8 cellular contexts compared by ENCODE assay signal in the genomic region with DNA sequence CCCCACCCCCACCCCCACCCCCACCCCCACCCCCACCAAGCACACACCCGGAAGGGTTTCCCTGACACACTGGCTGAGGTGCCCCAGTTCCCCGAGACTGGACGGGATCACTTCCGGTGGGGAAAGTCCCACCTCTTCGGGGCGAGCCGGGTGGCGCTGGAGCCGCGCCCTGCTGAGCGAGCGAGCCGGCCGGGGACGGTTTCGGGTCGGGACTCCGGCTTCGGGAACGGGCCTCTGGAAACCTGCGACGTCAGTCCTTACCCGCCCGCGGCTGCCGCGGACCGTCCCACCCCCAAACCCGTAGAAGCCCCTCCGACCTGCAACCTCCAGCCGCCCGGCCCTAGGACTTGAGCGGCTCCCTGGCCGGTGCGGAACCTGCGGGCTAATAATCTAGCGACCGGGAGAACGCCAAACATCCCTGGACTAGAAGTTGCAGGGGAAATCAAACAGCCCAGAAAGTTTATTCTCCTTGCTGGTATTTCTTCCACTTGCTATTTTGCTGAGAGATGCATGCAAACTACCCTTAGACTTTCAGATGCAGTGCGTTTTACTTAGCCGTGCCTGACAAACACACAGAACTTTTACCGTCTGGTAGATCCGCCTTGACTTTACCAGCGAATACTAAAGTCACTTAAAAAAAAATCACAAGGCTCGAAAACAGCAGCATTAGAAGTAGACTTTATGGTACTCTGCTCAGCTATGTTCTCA. TPM values are rescaled to one million over a fixed set of nuclear protein-coding genes. Genes with fewer than 3 reads are reported as not detected.
DNase-seq lines count a peak whose midpoint lies in the region; ATAC-seq and TF ChIP-seq lines count a peak whose summit lies in the region.

No MANE protein-coding gene starts in this region.

- CTCF ChIA-PET in naive thymus-derived CD4-positive, alpha-beta T cell (lab: Charles Lee), result interaction anchor here (0.6 to 2.5 kb wide), 5 partner anchors 175 to 389 kb away, joined by 3 to 19 read pairs (median 3); no protein-coding TSS in a partner anchor

- peaks cover 9 to 21% of the 10 kb centered on the region in 2 donors for H3K4me1 ChIP-seq in naive thymus-derived CD4-positive, alpha-beta T cell (ENCODE audit: control insufficient read depth in 2 of 2, insufficient read depth in 2 of 2, low read length in 2 of 2)

- peaks cover 27% of the 10 kb centered on the region for H3K4me1 Mint-ChIP-seq in activated T-cell treated with anti-CD3 and anti-CD28 coated beads, Interleukin-2, amount 50 U/mL, for 4 hours (ENCODE audit: low read depth)
- H3K4me1 Mint-ChIP-seq in naive thymus-derived CD4-positive, alpha-beta T cell, result peaks cover 4 to 44% (median 30%) of the 10 kb centered on the region in 7 donors
- H3K4me1 Mint-ChIP-seq in stimulated activated memory B cell treated with anti-CD40 and anti-IgM and Interleukin-4, amounts not matched to agents 10 μg/mL and 1 μg/mL and 100 μg/mL, for 72 hours, result peaks cover 20% of the 10 kb centered on the region

- peak; percentile 72 for DNase-seq in DMS153 treated with DMSO at 0.1 percent for 48 hours (lab: John Stamatoyannopoulos, UW; ENCODE audit: unreplicated experiment)
- DNase-seq in activated T-cell treated with anti-CD3 and anti-CD28 coated beads, Interleukin-2, amount 50 U/mL, for 4 hours, result peak; percentile 70
- peak; percentile 84 for DNase-seq in fibroblast of gingiva (ENCODE audit: low read depth)
- DNase-seq in naive thymus-derived CD4-positive, alpha-beta T cell, result peak; percentile 53 to 82 (median 77)

- intact Hi-C loops in naive thymus-derived CD4-positive, alpha-beta T cell (cut with micrococcal nuclease), result loop anchor here (1.0 to 5.0 kb wide), 7 partner anchors 41 to 1951 kb away; a partner anchor contains a TSS

- peak overlapping the region; percentile 87 to 97 (median 94) for H3K27ac Mint-ChIP-seq in naive thymus-derived CD4-positive, alpha-beta T cell
- H3K27ac Mint-ChIP-seq in stimulated activated memory B cell treated with anti-CD40 and anti-IgM and Interleukin-4, amounts not matched to agents 10 μg/mL and 1 μg/mL and 100 μg/mL, for 72 hours, result peak overlapping the region; percentile 92

- no peaks in the 10 kb centered on the region for H3K27me3 ChIP-seq in naive thymus-derived CD4-positive, alpha-beta T cell (ENCODE audit: control insufficient read depth in 2 of 2, insufficient read depth in 2 of 2, low read length in 2 of 2)

- POLR2A ChIA-PET in naive thymus-derived CD4-positive, alpha-beta T cell (lab: Charles Lee), result interaction anchor here (1.1 to 1.8 kb wide), 4 partner anchors 10 to 273 kb away, joined by 3 to 7 read pairs (median 4); no protein-coding TSS in a partner anchor

- peaks cover 5% of the 10 kb centered on the region for H3K36me3 Mint-ChIP-seq in activated T-cell treated with anti-CD3 and anti-CD28 coated beads, Interleukin-2, amount 50 U/mL, for 4 hours (ENCODE audit: insufficient read depth)
- H3K36me3 Mint-ChIP-seq in naive thymus-derived CD4-positive, alpha-beta T cell, result peaks cover 0 to 8% (median 0%) of the 10 kb centered on the region in 5 donors
- no peaks in the 10 kb centered on the region for H3K36me3 Mint-ChIP-seq in stimulated activated memory B cell treated with anti-CD40 and anti-IgM and Interleukin-4, amounts not matched to agents 10 μg/mL and 1 μg/mL and 100 μg/mL, for 72 hours

- no peaks in the 10 kb centered on the region for H3K27me3 Mint-ChIP-seq in activated T-cell treated with anti-CD3 and anti-CD28 coated beads, Interleukin-2, amount 50 U/mL, for 4 hours (ENCODE audit: low read depth)
- H3K27me3 Mint-ChIP-seq in naive thymus-derived CD4-positive, alpha-beta T cell, result no peaks in the 10 kb centered on the region
- H3K27me3 Mint-ChIP-seq in stimulated activated memory B cell treated with anti-CD40 and anti-IgM and Interleukin-4, amounts not matched to agents 10 μg/mL and 1 μg/mL and 100 μg/mL, for 72 hours, result no peaks in the 10 kb centered on the region

- no peaks in the 10 kb centered on the region for H3K9me3 ChIP-seq in naive thymus-derived CD4-positive, alpha-beta T cell (ENCODE audit: control insufficient read depth in 2 of 3, low read length in 3 of 3)

- peak overlapping the region; percentile 94 for H3K27ac ChIP-seq in naive thymus-derived CD4-positive, alpha-beta T cell (ENCODE audit: low read depth, low read length)

- peak overlapping the region; percentile 90 for H3K4me3 Mint-ChIP-seq in activated T-cell treated with anti-CD3 and anti-CD28 coated beads, Interleukin-2, amount 50 U/mL, for 4 hours
- H3K4me3 Mint-ChIP-seq in naive thymus-derived CD4-positive, alpha-beta T cell, result peak overlapping the region; percentile 79 to 96 (median 88)
- H3K4me3 Mint-ChIP-seq in stimulated activated memory B cell treated with anti-CD40 and anti-IgM and Interleukin-4, amounts not matched to agents 10 μg/mL and 1 μg/mL and 100 μg/mL, for 72 hours, result peak overlapping the region; percentile 86

- H3K4me3 ChIP-seq in naive thymus-derived CD4-positive, alpha-beta T cell (ENCODE audit: low read length), result peak overlapping the region; percentile 51

- ATAC-seq in GM21619 (IDR thresholded peaks at IDR 0.05; ENCODE audit: unreplicated experiment), result peak; percentile 45
- ATAC-seq in activated T-cell treated with anti-CD3 and anti-CD28 coated beads, Interleukin-2, amount 50 U/mL, for 4 hours, result peak; percentile 62 to 67
- ATAC-seq in naive thymus-derived CD4-positive, alpha-beta T cell, result peak; percentile 77
- ATAC-seq in stimulated activated memory B cell treated with anti-CD40 and anti-IgM and Interleukin-4, amounts not matched to agents 10 μg/mL and 1 μg/mL and 100 μg/mL, for 72 hours, result peak; percentile 80

- no peaks in the 10 kb centered on the region for H3K9me3 Mint-ChIP-seq in activated T-cell treated with anti-CD3 and anti-CD28 coated beads, Interleukin-2, amount 50 U/mL, for 4 hours
- no peaks in the 10 kb centered on the region for H3K9me3 Mint-ChIP-seq in naive thymus-derived CD4-positive, alpha-beta T cell
- no peaks in the 10 kb centered on the region for H3K9me3 Mint-ChIP-seq in stimulated activated memory B cell treated with anti-CD40 and anti-IgM and Interleukin-4, amounts not matched to agents 10 μg/mL and 1 μg/mL and 100 μg/mL, for 72 hours

- peaks cover 0 to 6% (median 3%) of the 10 kb centered on the region in 3 experiments for H3K36me3 ChIP-seq in naive thymus-derived CD4-positive, alpha-beta T cell (ENCODE audit: control insufficient read depth in 2 of 3, insufficient read depth in 3 of 3, low read length in 3 of 3)

- TF ChIP-seq EP300 in Ishikawa (IDR thresholded peaks at IDR 0.05; ENCODE audit: borderline replicate concordance), result no peak

- no peak for TF ChIP-seq RAD21 in Ishikawa (IDR thresholded peaks at IDR 0.05; ENCODE audit: low read depth)

TF ChIP-seq in Ishikawa, 13 proteins besides CTCF, POLR2A, EP300 and RAD21:
- no peak for TF ChIP-seq CREB1 (IDR thresholded peaks at IDR 0.05; ENCODE audit: low read depth)
- TF ChIP-seq TEAD4 (IDR thresholded peaks at IDR 0.05), result no peak
- no peak for TF ChIP-seq EGR1 (IDR thresholded peaks at IDR 0.05)
- TF ChIP-seq ZBTB7A (IDR thresholded peaks at IDR 0.05; ENCODE audit: low read depth), result no peak
- no peak for TF ChIP-seq NFIC (IDR thresholded peaks at IDR 0.05)
- TF ChIP-seq TCF12 (IDR thresholded peaks at IDR 0.05; ENCODE audit: low read depth), result peak; percentile 49
- TF ChIP-seq, protein P1, sequence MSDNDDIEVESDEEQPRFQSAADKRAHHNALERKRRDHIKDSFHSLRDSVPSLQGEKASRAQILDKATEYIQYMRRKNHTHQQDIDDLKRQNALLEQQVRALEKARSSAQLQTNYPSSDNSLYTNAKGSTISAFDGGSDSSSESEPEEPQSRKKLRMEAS (IDR thresholded peaks at IDR 0.05), result no peak
- TF ChIP-seq TAF1 (IDR thresholded peaks at IDR 0.05; ENCODE audit: low read depth), result peak; percentile 52; the same call in 1 of the 2 replicates
- TF ChIP-seq, protein P2, sequence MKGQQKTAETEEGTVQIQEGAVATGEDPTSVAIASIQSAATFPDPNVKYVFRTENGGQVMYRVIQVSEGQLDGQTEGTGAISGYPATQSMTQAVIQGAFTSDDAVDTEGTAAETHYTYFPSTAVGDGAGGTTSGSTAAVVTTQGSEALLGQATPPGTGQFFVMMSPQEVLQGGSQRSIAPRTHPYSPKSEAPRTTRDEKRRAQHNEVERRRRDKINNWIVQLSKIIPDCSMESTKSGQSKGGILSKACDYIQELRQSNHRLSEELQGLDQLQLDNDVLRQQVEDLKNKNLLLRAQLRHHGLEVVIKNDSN (IDR thresholded peaks at IDR 0.05), result no peak
- no peak for TF ChIP-seq YY1 (IDR thresholded peaks at IDR 0.05; ENCODE audit: low read depth)
- no peak for TF ChIP-seq CEBPB (IDR thresholded peaks at IDR 0.05)

TF ChIP-seq in PFSK-1, 5 proteins besides CTCF, POLR2A, EP300 and RAD21:
- no peak for TF ChIP-seq SIN3A (IDR thresholded peaks at IDR 0.05; ENCODE audit: borderline replicate concordance, insufficient read depth, low read length)
- TF ChIP-seq TAF1 (IDR thresholded peaks at IDR 0.05; ENCODE audit: borderline replicate concordance, insufficient read depth, low read length), result 0 out of 2 replicates have a peak, but pooled peaks have one; percentile 36
TF ChIP-seq in PFSK-1: peak in this region for 1.

RNA-seq across cellular contexts. Expression of a gene that starts 1.0 kb away (rescaled TPM):
- 30.5 TPM for polyA plus RNA-seq in PFSK-1 (2012; ENCODE audit: insufficient read length, low read depth)
- total RNA-seq in activated T-cell treated with anti-CD3 and anti-CD28 coated beads, Interleukin-2, amount 50 U/mL, for 4 hours, result 10 to 100 TPM; 31.0 to 34.1 (median 31.6) TPM
- total RNA-seq in naive thymus-derived CD4-positive, alpha-beta T cell, result 10 to 100 TPM; 21.4 to 34.7 (median 30.3) TPM
- 10 to 100 TPM; 11.7 to 13.3 TPM for polyA plus RNA-seq in naive thymus-derived CD4-positive, alpha-beta T cell

Comparison
In these comparisons a context has a peak if more than half of its experiments do, and no peak if none do; other contexts are left out.
1. Peak in every context shown above with its lines: DNase-seq, ATAC-seq, H3K4me3 ChIP-seq and H3K27ac ChIP-seq.